Comparison of ENCODE assay signal across 12 cellular contexts in genomic region chr9:129332581-129332980, GRCh38.
A peak's percentile ranks its signal among the peaks of the same experiment; 100 is the strongest.
DNase-seq lines count a peak whose midpoint lies in the region; ATAC-seq and TF ChIP-seq lines count a peak whose summit lies in the region.
"Had no signal": no experiment of that assay in that cellular context is flagged by ENCODE, and none has a peak within 500 bp of the region (broad histone marks: within the 10 kb centered on the region; RNA-seq: fewer than 3 reads in every experiment).

No MANE protein-coding gene starts in this region.

- no peaks in the 10 kb centered on the region for H4K20me1 ChIP-seq in BLaER1

- no peak overlapping the region for H3K9ac ChIP-seq in BLaER1

- H3K4me1 Mint-ChIP-seq in stimulated activated memory B cell treated with anti-CD40 and anti-IgM and Interleukin-4, amounts not matched to agents 10 μg/mL and 1 μg/mL and 100 μg/mL, for 72 hours: peaks cover 20% of the 10 kb centered on the region

- ATAC-seq in gastroesophageal sphincter (no peak), HG02885 (IDR thresholded peaks at IDR 0.05; ENCODE audit: poor library complexity, unreplicated experiment) (no peak), GM18498 (IDR thresholded peaks at IDR 0.05; ENCODE audit: unreplicated experiment) (no peak)
- ATAC-seq in stimulated activated memory B cell treated with anti-CD40 and anti-IgM and Interleukin-4, amounts not matched to agents 10 μg/mL and 1 μg/mL and 100 μg/mL, for 72 hours: no peak
- ATAC-seq: activated T-cell treated with anti-CD3 and anti-CD28 coated beads, Interleukin-2, amount 50 U/mL, for 72 hours had no signal

- DNase-seq in prostate gland (ENCODE audit: low spot score) (no peak), iPS-NIHi11 (ENCODE audit: low spot score) (no peak)
- DNase-seq: activated T-cell treated with anti-CD3 and anti-CD28 coated beads, Interleukin-2, amount 50 U/mL, for 72 hours; NCI-H1417; stimulated activated CD4-positive, alpha-beta T cell treated with anti-CD3 and anti-CD28 coated beads, Interleukin-12 subunit alpha, Interleukin-12 subunit beta, amount 100 ng/mL, for 4 hours had no signal

- H3K36me3 ChIP-seq in BLaER1 (no peaks in the 10 kb centered on the region), gastroesophageal sphincter (no peaks in the 10 kb centered on the region), prostate gland (no peaks in the 10 kb centered on the region)

- TF ChIP-seq EP300 in gastroesophageal sphincter (IDR thresholded peaks at IDR 0.05): no peak

- peaks cover 31% of the 10 kb centered on the region for H3K27me3 Mint-ChIP-seq in stimulated activated memory B cell treated with anti-CD40 and anti-IgM and Interleukin-4, amounts not matched to agents 10 μg/mL and 1 μg/mL and 100 μg/mL, for 72 hours

- H3K9me3 ChIP-seq in BLaER1 (peaks cover 13% of the 10 kb centered on the region), gastroesophageal sphincter (peaks cover 0 to 12% (median 0%) of the 10 kb centered on the region in 3 donors), prostate gland (no peaks in the 10 kb centered on the region)

- peak overlapping the region; percentile 35; the same call in 1 of the 2 replicates for H3K27ac ChIP-seq in BLaER1
- H3K27ac ChIP-seq in VCaP: peak overlapping the region; percentile 96
- peak overlapping the region; percentile 13 to 88 (median 82) for H3K27ac ChIP-seq in gastroesophageal sphincter
- peak overlapping the region; percentile 75 to 80 for H3K27ac ChIP-seq in prostate gland

- intact Hi-C loops in prostate gland (cut with DNase I): no loop called here

- H3K4me2 ChIP-seq in BLaER1: no peak overlapping the region

- no peak overlapping the region for H3K4me3 Mint-ChIP-seq in stimulated activated memory B cell treated with anti-CD40 and anti-IgM and Interleukin-4, amounts not matched to agents 10 μg/mL and 1 μg/mL and 100 μg/mL, for 72 hours
- H3K4me3 Mint-ChIP-seq: activated T-cell treated with anti-CD3 and anti-CD28 coated beads, Interleukin-2, amount 50 U/mL, for 72 hours; B cell had no signal

- WGBS in gastroesophageal sphincter (ENCODE audit: low coverage in 1 of 2), 2 donors: 66 to 79% methylated on average over 3 of the region's 4 CpGs
- 17% methylated on average over 4 of the region's 4 CpGs for WGBS in prostate gland

- TF ChIP-seq CTCF in VCaP (conservative IDR thresholded peaks at IDR 0.05) (no peak), gastroesophageal sphincter (IDR thresholded peaks at IDR 0.05) (no peak), prostate gland (IDR thresholded peaks at IDR 0.05) (no peak)

- H3K4me1 ChIP-seq in BLaER1 (peaks cover 71% of the 10 kb centered on the region), gastroesophageal sphincter (peaks cover 8 to 72% (median 37%) of the 10 kb centered on the region in 3 donors), prostate gland (replicated peaks) (peaks cover 26% of the 10 kb centered on the region)

- no peak overlapping the region for H3K27ac Mint-ChIP-seq in stimulated activated memory B cell treated with anti-CD40 and anti-IgM and Interleukin-4, amounts not matched to agents 10 μg/mL and 1 μg/mL and 100 μg/mL, for 72 hours
- H3K27ac Mint-ChIP-seq: activated T-cell treated with anti-CD3 and anti-CD28 coated beads, Interleukin-2, amount 50 U/mL, for 72 hours; B cell had no signal

- H3K27me3 ChIP-seq in BLaER1: no peaks in the 10 kb centered on the region
- H3K27me3 ChIP-seq in gastroesophageal sphincter: no peaks in the 10 kb centered on the region
- H3K27me3 ChIP-seq in prostate gland (replicated peaks; ENCODE audit: insufficient read depth): no peaks in the 10 kb centered on the region

- H3K4me3 ChIP-seq in BLaER1 (no peak overlapping the region), gastroesophageal sphincter (no peak overlapping the region), prostate gland (peak overlapping the region in 1 of 2 donors; percentile 4)

- TF ChIP-seq POLR2A in gastroesophageal sphincter (IDR thresholded peaks at IDR 0.05) (no peak), prostate gland (IDR thresholded peaks at IDR 0.05) (no peak)

- H3K36me3 Mint-ChIP-seq in stimulated activated memory B cell treated with anti-CD40 and anti-IgM and Interleukin-4, amounts not matched to agents 10 μg/mL and 1 μg/mL and 100 μg/mL, for 72 hours: no peaks in the 10 kb centered on the region

- H3K9me3 Mint-ChIP-seq in stimulated activated memory B cell treated with anti-CD40 and anti-IgM and Interleukin-4, amounts not matched to agents 10 μg/mL and 1 μg/mL and 100 μg/mL, for 72 hours: peaks cover 6% of the 10 kb centered on the region

Comparison
In these comparisons a context has a peak if more than half of its experiments do, and no peak if none do; other contexts are left out.
1. H3K27ac ChIP-seq: peak in every context shown above with its lines; median percentile 96 in VCaP; 82 in gastroesophageal sphincter; 78 in prostate gland; 35 in BLaER1.